8 cellular contexts compared by ENCODE assay signal in the genomic region with DNA sequence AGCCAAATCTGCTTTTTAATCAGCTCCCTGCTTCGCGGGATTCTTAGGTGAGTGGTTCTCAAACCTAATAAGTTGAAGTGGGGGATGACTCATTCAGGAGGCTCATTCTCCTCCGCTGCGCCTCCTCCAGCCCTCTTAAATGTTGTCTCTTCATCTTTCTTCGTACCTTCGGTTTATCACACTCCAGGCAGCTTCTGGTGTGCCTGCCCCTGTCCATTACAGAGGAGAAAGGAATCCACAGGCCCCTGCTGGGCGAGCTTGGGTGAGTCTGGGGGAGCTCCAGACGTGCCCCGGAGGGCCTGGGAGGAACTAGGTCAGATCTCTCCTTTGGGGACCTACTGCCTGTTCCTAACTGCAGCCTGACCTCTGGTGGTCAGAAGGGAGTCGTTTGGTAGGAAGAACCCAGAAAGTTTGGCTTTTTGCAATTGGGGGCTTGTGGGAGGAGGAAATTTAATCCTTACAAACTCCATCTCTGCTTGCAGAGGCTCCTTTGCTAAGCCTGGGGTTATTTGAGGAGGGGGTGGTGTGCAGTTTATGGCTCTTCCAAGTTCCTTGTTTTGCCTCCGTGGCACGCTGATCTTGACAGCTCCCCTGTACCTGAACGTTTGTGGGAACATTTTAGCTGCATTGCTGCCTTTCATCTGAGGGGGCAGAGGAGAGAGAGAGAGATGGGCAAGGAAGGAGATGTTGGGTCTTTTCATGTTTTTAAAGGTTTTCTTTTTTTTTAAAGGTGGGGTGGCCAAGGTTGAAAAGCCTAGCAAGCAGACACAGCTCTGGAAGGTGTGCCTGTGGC.
DNase-seq lines count a peak whose midpoint lies in the region; ATAC-seq, FAIRE-seq and TF ChIP-seq lines count a peak whose summit lies in the region.

No MANE protein-coding gene starts in this region.

- H2AFZ ChIP-seq in H9 (ENCODE audit: low read length) = peak overlapping the region; percentile 100

- H3T11ph ChIP-seq in H9 (ENCODE audit: low read length) = no peak overlapping the region

- ATAC-seq in activated T-cell treated with anti-CD3 and anti-CD28 coated beads, Interleukin-2, amount 50 U/mL, for 4 hours = peak; percentile 59 to 63
- ATAC-seq in HG02884 (IDR thresholded peaks at IDR 0.05; ENCODE audit: unreplicated experiment) (no peak), HG03108 (IDR thresholded peaks at IDR 0.05; ENCODE audit: unreplicated experiment) (no peak)

- no peak overlapping the region for H2AK5ac ChIP-seq in H9 (ENCODE audit: insufficient read length, low read length)

- no peaks in the 10 kb centered on the region for H3K79me1 ChIP-seq in H9 (ENCODE audit: insufficient read depth, low read depth, low read length, poor library complexity, severe bottlenecking)

- H3K4me1 Mint-ChIP-seq in H9 = peaks cover 10 to 14% of the 10 kb centered on the region in 2 experiments
- H3K4me1 Mint-ChIP-seq in activated T-cell treated with anti-CD3 and anti-CD28 coated beads, Interleukin-2, amount 50 U/mL, for 4 hours (ENCODE audit: low read depth) = peaks cover 13% of the 10 kb centered on the region

- H3K18ac ChIP-seq in H9 (ENCODE audit: insufficient read length, low read depth, low read length) = no peak overlapping the region

- no peak overlapping the region for H2BK5ac ChIP-seq in H9 (ENCODE audit: insufficient read length, low read length)

- H4K8ac ChIP-seq in H9 (replicated peaks; ENCODE audit: insufficient read length, low read depth, low read length) = no peak overlapping the region

- no peaks in the 10 kb centered on the region for H3K9me3 ChIP-seq in H9 (ENCODE audit: control insufficient read depth, low read depth, low read length)

- H3K27ac ChIP-seq in H9 (ENCODE audit: insufficient read length, low read depth, low read length) = no peak overlapping the region

- no peak overlapping the region for H2BK20ac ChIP-seq in H9 (ENCODE audit: low read depth, low read length, poor library complexity, severe bottlenecking)

- no peaks in the 10 kb centered on the region for H3K27me3 ChIP-seq in H9 (ENCODE audit: insufficient read depth, low read length)

- DNase-seq in D721Med (ENCODE audit: insufficient read length, low spot score) (peak; percentile 58), H9 (peak; percentile 89), NCI-H524 (lab: John Stamatoyannopoulos, UW) (peak; percentile 76 to 91), foreskin melanocyte (peak; percentile 36), nucleus accumbens (lab: John Stamatoyannopoulos, UW) (peak in 49 of 56 donors; percentile 2 to 73 (median 19))
- no peak for DNase-seq in activated T-cell treated with anti-CD3 and anti-CD28 coated beads, Interleukin-2, amount 50 U/mL, for 4 hours

- H3K4me3 Mint-ChIP-seq in H9 = peak overlapping the region; percentile 18 to 61; a peak in 3 of 5 replicates
- H3K4me3 Mint-ChIP-seq in activated T-cell treated with anti-CD3 and anti-CD28 coated beads, Interleukin-2, amount 50 U/mL, for 4 hours = no peak overlapping the region

- no peak for FAIRE-seq in D721Med (lab: Jason Lieb, UNC)

- no peaks in the 10 kb centered on the region for H3K36me3 Mint-ChIP-seq in H9 (ENCODE audit: insufficient read depth in 1 of 3, low read depth in 3 of 3)
- H3K36me3 Mint-ChIP-seq in activated T-cell treated with anti-CD3 and anti-CD28 coated beads, Interleukin-2, amount 50 U/mL, for 4 hours (ENCODE audit: insufficient read depth) = no peaks in the 10 kb centered on the region

- H2BK120ac ChIP-seq in H9 (ENCODE audit: low read depth, low read length, poor library complexity, severe bottlenecking) = no peak overlapping the region

- no peak overlapping the region for H2BK12ac ChIP-seq in H9 (ENCODE audit: insufficient read length, low read depth, low read length)

- peak overlapping the region; percentile 40 for H3K4me2 ChIP-seq in H9 (ENCODE audit: insufficient read depth, insufficient read length, low read length)

- no peaks in the 10 kb centered on the region for H3K79me2 ChIP-seq in H9 (ENCODE audit: insufficient read depth, low read length)

- H3K4me1 ChIP-seq in H9 (ENCODE audit: insufficient read depth, low read length) = no peaks in the 10 kb centered on the region; the same call in 1 of the 2 replicates

- H3K27ac Mint-ChIP-seq in H9 = peak overlapping the region in 1 of 3 experiments; percentile 77; a peak in 2 of 7 replicates

- H3K9ac ChIP-seq in H9 (ENCODE audit: extremely low read depth, insufficient read length, low read length) = no peak overlapping the region

- H3K56ac ChIP-seq in H9 (ENCODE audit: insufficient read length, low read depth, low read length) = no peak overlapping the region

- no peak overlapping the region for H4K91ac ChIP-seq in H9 (ENCODE audit: insufficient read length, low read depth, low read length)

- H3K9me3 Mint-ChIP-seq in H9 = no peaks in the 10 kb centered on the region; a peak in 1 of 5 replicates
- no peaks in the 10 kb centered on the region for H3K9me3 Mint-ChIP-seq in activated T-cell treated with anti-CD3 and anti-CD28 coated beads, Interleukin-2, amount 50 U/mL, for 4 hours

- peaks cover 7% of the 10 kb centered on the region for H3K27me3 Mint-ChIP-seq in H9 (ENCODE audit: low read depth)
- H3K27me3 Mint-ChIP-seq in activated T-cell treated with anti-CD3 and anti-CD28 coated beads, Interleukin-2, amount 50 U/mL, for 4 hours (ENCODE audit: low read depth) = peaks cover 14% of the 10 kb centered on the region

- TF ChIP-seq CTCF in D721Med (IDR thresholded peaks at IDR 0.05; ENCODE audit: insufficient read depth, missing control alignments) (peak; percentile 61), H9 (conservative IDR thresholded peaks at IDR 0.05) (peak; percentile 90)

- no peak overlapping the region for H4K5ac ChIP-seq in H9 (ENCODE audit: insufficient read length, low read depth, low read length)

- no peaks in the 10 kb centered on the region for H4K20me1 ChIP-seq in H9 (ENCODE audit: control insufficient read depth, insufficient read depth, insufficient read length)

- no peak overlapping the region for H2BK15ac ChIP-seq in H9 (ENCODE audit: low read depth, low read length)

- WGBS in H9 (ENCODE audit: extremely low coverage, insufficient read length, low lambda C conversion rate) = no CpG with 5 or more reads among the region's 13 CpGs

- H3K23ac ChIP-seq in H9 (ENCODE audit: insufficient read length, low read depth, low read length) = no peak overlapping the region

- H3K4ac ChIP-seq in H9 (ENCODE audit: low read depth, low read length) = no peak overlapping the region

- H3K14ac ChIP-seq in H9 (ENCODE audit: insufficient read depth, low read length) = no peak overlapping the region

- H3K23me2 ChIP-seq in H9 (ENCODE audit: insufficient read length, low read depth, low read length, poor library complexity, severe bottlenecking) = peaks cover 5% of the 10 kb centered on the region

Comparison
In these comparisons a context has a peak if more than half of its experiments do, and no peak if none do; other contexts are left out.
1. ATAC-seq: peak in activated T-cell treated with anti-CD3 and anti-CD28 coated beads, Interleukin-2, amount 50 U/mL, for 4 hours (2 of 2); none in HG02884 (single experiment) and HG03108 (single experiment).